8 cellular contexts compared by ENCODE assay signal in the genomic region with DNA sequence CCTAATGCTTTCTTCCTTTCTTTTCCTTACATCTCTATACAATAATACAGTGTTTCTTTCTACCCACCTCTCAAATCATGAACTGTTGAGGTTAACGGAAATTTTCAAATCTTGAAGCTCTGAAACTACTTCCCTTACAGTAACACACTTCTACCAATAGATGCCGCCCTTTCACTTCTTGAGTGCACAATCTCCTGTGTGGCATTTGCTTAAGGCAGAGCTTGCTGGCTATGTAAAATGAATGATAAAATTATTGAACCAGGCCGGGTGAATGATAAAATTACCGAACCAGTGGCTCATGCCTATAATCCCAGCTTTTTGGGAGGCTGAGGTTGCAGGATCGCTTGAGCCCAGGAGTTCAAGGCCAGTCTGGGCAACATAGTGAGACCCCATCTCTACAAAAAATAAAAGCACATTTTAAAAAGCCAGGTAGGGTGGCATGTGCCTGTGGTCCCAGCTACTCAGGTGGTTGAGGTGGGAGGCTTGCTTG. TPM values are rescaled to one million over a fixed set of nuclear protein-coding genes. Genes with fewer than 3 reads are reported as not detected.
DNase-seq lines count a peak whose midpoint lies in the region; ATAC-seq and TF ChIP-seq lines count a peak whose summit lies in the region.

No MANE protein-coding gene starts in this region.

- peaks cover 33% of the 10 kb centered on the region for H3K4me1 Mint-ChIP-seq in T-helper 2 cell treated with Interferon-gamma antibody and Interleukin-4, amounts not matched to agents 5 μg/mL and 100 μg/mL, for 36 hours (ENCODE audit: low read depth)
- H3K4me1 Mint-ChIP-seq in memory B cell: peaks cover 22% of the 10 kb centered on the region

- H3K27me3 ChIP-seq in effector memory CD4-positive, alpha-beta T cell (replicated peaks; ENCODE audit: control insufficient read depth, insufficient read depth, low read length, poor library complexity, severe bottlenecking): no peaks in the 10 kb centered on the region
- no peaks in the 10 kb centered on the region for H3K27me3 ChIP-seq in vagina

- H3K4me3 ChIP-seq in GM12875 (ENCODE audit: low read depth, low read length): no peak overlapping the region
- no peak overlapping the region for H3K4me3 ChIP-seq in effector memory CD4-positive, alpha-beta T cell (ENCODE audit: insufficient read depth, low read depth, low read length, poor library complexity, severe bottlenecking)
- no peak overlapping the region for H3K4me3 ChIP-seq in vagina

- ATAC-seq in memory B cell (ENCODE audit: low read depth): peak; percentile 86
- no peak for ATAC-seq in HG03025 (IDR thresholded peaks at IDR 0.05; ENCODE audit: low FRiP score, unreplicated experiment)

- no peaks in the 10 kb centered on the region for H3K9me3 ChIP-seq in effector memory CD4-positive, alpha-beta T cell (ENCODE audit: control insufficient read depth, low read length)
- no peaks in the 10 kb centered on the region for H3K9me3 ChIP-seq in vagina

- no peaks in the 10 kb centered on the region for H3K27me3 Mint-ChIP-seq in T-helper 2 cell treated with Interferon-gamma antibody and Interleukin-4, amounts not matched to agents 5 μg/mL and 100 μg/mL, for 36 hours (ENCODE audit: low read depth)
- H3K27me3 Mint-ChIP-seq in memory B cell: no peaks in the 10 kb centered on the region

- TF ChIP-seq CTCF in C4-2B (conservative IDR thresholded peaks at IDR 0.05): peak; percentile 96
- peak; percentile 76 for TF ChIP-seq CTCF in GM12875 (IDR thresholded peaks at IDR 0.05; ENCODE audit: borderline replicate concordance, insufficient read depth, low read depth, low read length)
- TF ChIP-seq CTCF in vagina (IDR thresholded peaks at IDR 0.05): peak; percentile 25 to 70 (median 56)

- intact Hi-C loops in vagina (cut with DNase I): no loop called here

- H3K4me3 Mint-ChIP-seq in T-helper 2 cell treated with Interferon-gamma antibody and Interleukin-4, amounts not matched to agents 5 μg/mL and 100 μg/mL, for 36 hours: no peak overlapping the region
- no peak overlapping the region for H3K4me3 Mint-ChIP-seq in memory B cell

- DNase-seq in NCI-H1930 (lab: John Stamatoyannopoulos, UW): peak; percentile 11 to 28
- DNase-seq in T-helper 2 cell treated with Interferon-gamma antibody and Interleukin-4, amounts not matched to agents 5 μg/mL and 100 μg/mL, for 36 hours (ENCODE audit: low spot score): no peak
- peak in 2 of 3 donors; percentile 20 to 27 for DNase-seq in effector memory CD4-positive, alpha-beta T cell
- DNase-seq in memory B cell (ENCODE audit: low spot score in 2 of 2): peak; percentile 18 to 56
- DNase-seq in vagina (ENCODE audit: extremely low spot score in 2 of 2): no peak

- peak overlapping the region; percentile 56 for H3K27ac Mint-ChIP-seq in T-helper 2 cell treated with Interferon-gamma antibody and Interleukin-4, amounts not matched to agents 5 μg/mL and 100 μg/mL, for 36 hours
- peak overlapping the region; percentile 77 for H3K27ac Mint-ChIP-seq in memory B cell

- peak overlapping the region; percentile 80 for H3K27ac ChIP-seq in C4-2B
- peak overlapping the region; percentile 18 for H3K27ac ChIP-seq in effector memory CD4-positive, alpha-beta T cell (ENCODE audit: insufficient read depth, low read length, poor library complexity, severe bottlenecking)
- no peak overlapping the region for H3K27ac ChIP-seq in vagina

- H3K36me3 Mint-ChIP-seq in T-helper 2 cell treated with Interferon-gamma antibody and Interleukin-4, amounts not matched to agents 5 μg/mL and 100 μg/mL, for 36 hours (ENCODE audit: low read depth): peaks cover 48% of the 10 kb centered on the region
- peaks cover 34% of the 10 kb centered on the region for H3K36me3 Mint-ChIP-seq in memory B cell

- no peaks in the 10 kb centered on the region for H3K9me3 Mint-ChIP-seq in T-helper 2 cell treated with Interferon-gamma antibody and Interleukin-4, amounts not matched to agents 5 μg/mL and 100 μg/mL, for 36 hours
- no peaks in the 10 kb centered on the region for H3K9me3 Mint-ChIP-seq in memory B cell

- no peak for TF ChIP-seq POLR2A in vagina (IDR thresholded peaks at IDR 0.05)

- H3K4me1 ChIP-seq in effector memory CD4-positive, alpha-beta T cell (ENCODE audit: control insufficient read depth, insufficient read depth, low read length, poor library complexity, severe bottlenecking): peaks cover 23% of the 10 kb centered on the region
- H3K4me1 ChIP-seq in vagina: peaks cover 23% of the 10 kb centered on the region

- H3K36me3 ChIP-seq in effector memory CD4-positive, alpha-beta T cell (ENCODE audit: control insufficient read depth, insufficient read depth, low read length): peaks cover 50% of the 10 kb centered on the region
- H3K36me3 ChIP-seq in vagina: no peaks in the 10 kb centered on the region

RNA-seq across cellular contexts. Expression of gene KCNS1, which starts 56.8 kb away (rescaled TPM):
- not detected for total RNA-seq in vagina

Comparison
In these comparisons a context has a peak if more than half of its experiments do, and no peak if none do; other contexts are left out.
1. DNase-seq: peak in NCI-H1930 (2 of 2), effector memory CD4-positive, alpha-beta T cell (2 of 3) and memory B cell (2 of 2); none in T-helper 2 cell treated with Interferon-gamma antibody and Interleukin-4, amounts not matched to agents 5 μg/mL and 100 μg/mL, for 36 hours (single experiment) and vagina (0 of 2).
2. Peak in every context shown above with its lines, with median percentiles within 50 percentile points of each other: CTCF ChIP-seq.